ENCODE assay signal across 28 cellular contexts in genomic region chrX:11755724-11756123, GRCh38. TPM values are rescaled to one million over a fixed set of nuclear protein-coding genes. Genes with fewer than 3 reads are reported as not detected.
DNase-seq lines count a peak whose midpoint lies in the region; ATAC-seq lines count a peak whose summit lies in the region.
"Had no signal": no experiment of that assay in that cellular context is flagged by ENCODE, and none has a peak within 500 bp of the region (broad histone marks: within the 10 kb centered on the region; RNA-seq: fewer than 3 reads in every experiment).

No MANE protein-coding gene starts in this region.

- intact Hi-C loops in activated T-helper 1 cell treated with anti-CD3 and anti-CD28 coated beads, Interleukin-12 subunit alpha, Interleukin-12 subunit beta, Interleukin-2, Interleukin-4 antibody, amounts not matched to agents 30 ng/mL and 10 ng/mL and 1 ng/mL, durations not matched to agents 14 hours and 24 hours and 36 hours (cut with micrococcal nuclease), result loop anchor here (5.0 to 10.0 kb wide), 3 partner anchors 1037 to 1979 kb away; partner anchors contain the start of genes OFD1, PRPS2 and TRAPPC2

- no peak for DNase-seq in activated naive CD4-positive, alpha-beta T cell (lab: John Stamatoyannopoulos, UW)
- peak; percentile 57 for DNase-seq in NCI-H146 (lab: John Stamatoyannopoulos, UW)
- no peak for DNase-seq in activated T-helper 1 cell treated with anti-CD3 and anti-CD28 coated beads, Interleukin-12 subunit alpha, Interleukin-12 subunit beta, Interleukin-2, Interleukin-4 antibody, amounts not matched to agents 30 ng/mL and 10 ng/mL and 1 ng/mL, durations not matched to agents 14 hours and 24 hours and 36 hours (ENCODE audit: low spot score)
- DNase-seq: activated CD4-positive, alpha-beta T cell treated with anti-CD3 and anti-CD28 coated beads, Interleukin-2, amount 50 U/mL, for 48 hours; activated CD4-positive, CD25-positive, alpha-beta regulatory T cell treated with anti-CD3 and anti-CD28 coated beads, Interleukin-2, amount 50 U/mL, for 72 hours; adrenal gland; body of pancreas; GDM1; glutamatergic neuron; islet precursor cell; KG1; left lung; mesenchymal stem cell; MG63; NCI-H2081 treated with DMSO at 0.1 percent for 48 hours; right cardiac atrium; Right ventricle myocardium superior; spleen; stimulated activated CD4-positive, alpha-beta T cell treated with anti-CD3 and anti-CD28 coated beads, Interleukin-2, amount 100 ng/mL, for 24 hours; stimulated activated naive CD8-positive, alpha-beta T cell treated with anti-CD3 and anti-CD28 coated beads, Interleukin-15, Interleukin-2, amounts not matched to agents 100 U/mL and 50 U/mL, for 24 hours; T-helper 17 cell had no signal

- peaks cover 8% of the 10 kb centered on the region for H3K4me1 Mint-ChIP-seq in activated naive CD4-positive, alpha-beta T cell treated with anti-CD3 and anti-CD28 coated beads, Interleukin-2, amount 50 U/mL, for 24 hours
- no peaks in the 10 kb centered on the region for H3K4me1 Mint-ChIP-seq in activated T-helper 1 cell treated with anti-CD3 and anti-CD28 coated beads, Interleukin-12 subunit alpha, Interleukin-12 subunit beta, Interleukin-2, Interleukin-4 antibody, amounts not matched to agents 30 ng/mL and 10 ng/mL and 1 ng/mL, durations not matched to agents 14 hours and 24 hours and 36 hours (ENCODE audit: low read depth)

- H3K27ac Mint-ChIP-seq in activated naive CD4-positive, alpha-beta T cell treated with anti-CD3 and anti-CD28 coated beads, Interleukin-2, amount 50 U/mL, for 24 hours, result peak overlapping the region; percentile 14
- no peak overlapping the region for H3K27ac Mint-ChIP-seq in activated T-helper 1 cell treated with anti-CD3 and anti-CD28 coated beads, Interleukin-12 subunit alpha, Interleukin-12 subunit beta, Interleukin-2, Interleukin-4 antibody, amounts not matched to agents 30 ng/mL and 10 ng/mL and 1 ng/mL, durations not matched to agents 14 hours and 24 hours and 36 hours
- H3K27ac Mint-ChIP-seq: activated naive CD4-positive, alpha-beta T cell treated with anti-CD3 and anti-CD28 coated beads for 36 hours; dendritic cell treated with granulocyte-macrophage colony-stimulating factor and Interleukin-4, amounts not matched to agents 40 ng/mL and 50 ng/mL, for 4 days; T-helper 17 cell had no signal

- H3K36me3 Mint-ChIP-seq in activated naive CD4-positive, alpha-beta T cell treated with anti-CD3 and anti-CD28 coated beads, Interleukin-2, amount 50 U/mL, for 24 hours, result peaks cover 2% of the 10 kb centered on the region
- peaks cover 4% of the 10 kb centered on the region for H3K36me3 Mint-ChIP-seq in activated T-helper 1 cell treated with anti-CD3 and anti-CD28 coated beads, Interleukin-12 subunit alpha, Interleukin-12 subunit beta, Interleukin-2, Interleukin-4 antibody, amounts not matched to agents 30 ng/mL and 10 ng/mL and 1 ng/mL, durations not matched to agents 14 hours and 24 hours and 36 hours (ENCODE audit: low read depth)

- ATAC-seq in HG03571 (IDR thresholded peaks at IDR 0.05; ENCODE audit: unreplicated experiment), result no peak
- no peak for ATAC-seq in GM21825 (IDR thresholded peaks at IDR 0.05; ENCODE audit: unreplicated experiment)
- no peak for ATAC-seq in GM21390 (IDR thresholded peaks at IDR 0.05; ENCODE audit: unreplicated experiment)
- ATAC-seq: body of pancreas; left lung; right cardiac atrium; stimulated activated naive CD8-positive, alpha-beta T cell treated with anti-CD3 and anti-CD28 coated beads, Interleukin-15, Interleukin-2, amounts not matched to agents 100 U/mL and 50 U/mL, for 24 hours; T-helper 17 cell had no signal

- H3K4me3 Mint-ChIP-seq in activated naive CD4-positive, alpha-beta T cell treated with anti-CD3 and anti-CD28 coated beads, Interleukin-2, amount 50 U/mL, for 24 hours, result no peak overlapping the region
- H3K4me3 Mint-ChIP-seq in activated T-helper 1 cell treated with anti-CD3 and anti-CD28 coated beads, Interleukin-12 subunit alpha, Interleukin-12 subunit beta, Interleukin-2, Interleukin-4 antibody, amounts not matched to agents 30 ng/mL and 10 ng/mL and 1 ng/mL, durations not matched to agents 14 hours and 24 hours and 36 hours, result peak overlapping the region; percentile 37
- H3K4me3 Mint-ChIP-seq: activated naive CD4-positive, alpha-beta T cell treated with anti-CD3 and anti-CD28 coated beads for 36 hours; B cell; dendritic cell treated with granulocyte-macrophage colony-stimulating factor and Interleukin-4, amounts not matched to agents 40 ng/mL and 50 ng/mL, for 4 days; T-helper 17 cell had no signal

- H3K9me3 Mint-ChIP-seq in activated naive CD4-positive, alpha-beta T cell treated with anti-CD3 and anti-CD28 coated beads, Interleukin-2, amount 50 U/mL, for 24 hours, result no peaks in the 10 kb centered on the region
- H3K9me3 Mint-ChIP-seq in activated T-helper 1 cell treated with anti-CD3 and anti-CD28 coated beads, Interleukin-12 subunit alpha, Interleukin-12 subunit beta, Interleukin-2, Interleukin-4 antibody, amounts not matched to agents 30 ng/mL and 10 ng/mL and 1 ng/mL, durations not matched to agents 14 hours and 24 hours and 36 hours, result no peaks in the 10 kb centered on the region
- H3K9me3 Mint-ChIP-seq: activated naive CD4-positive, alpha-beta T cell treated with anti-CD3 and anti-CD28 coated beads for 36 hours; dendritic cell treated with granulocyte-macrophage colony-stimulating factor and Interleukin-4, amounts not matched to agents 40 ng/mL and 50 ng/mL, for 4 days had no signal

- H3K27me3 Mint-ChIP-seq in activated naive CD4-positive, alpha-beta T cell treated with anti-CD3 and anti-CD28 coated beads, Interleukin-2, amount 50 U/mL, for 24 hours, result no peaks in the 10 kb centered on the region
- peaks cover 26% of the 10 kb centered on the region for H3K27me3 Mint-ChIP-seq in activated T-helper 1 cell treated with anti-CD3 and anti-CD28 coated beads, Interleukin-12 subunit alpha, Interleukin-12 subunit beta, Interleukin-2, Interleukin-4 antibody, amounts not matched to agents 30 ng/mL and 10 ng/mL and 1 ng/mL, durations not matched to agents 14 hours and 24 hours and 36 hours (ENCODE audit: insufficient read depth)
- H3K27me3 Mint-ChIP-seq: B cell; dendritic cell treated with granulocyte-macrophage colony-stimulating factor and Interleukin-4, amounts not matched to agents 40 ng/mL and 50 ng/mL, for 4 days; T-helper 17 cell had no signal

RNA-seq across cellular contexts. Expression of gene MSL3, which starts 2.3 kb away (rescaled TPM):
- total RNA-seq in activated T-helper 1 cell treated with anti-CD3 and anti-CD28 coated beads, Interleukin-12 subunit alpha, Interleukin-12 subunit beta, Interleukin-2, Interleukin-4 antibody, amounts not matched to agents 30 ng/mL and 10 ng/mL and 1 ng/mL, durations not matched to agents 14 hours and 24 hours and 36 hours, result 41.6 and 43.8 TPM in 2 replicates
